In genomic region chr10:91907033-91907594, GRCh38 we compare ENCODE assay signal across 1 cellular context.
TF ChIP-seq lines count a peak whose summit lies in the region.

No MANE protein-coding gene starts in this region.

TF ChIP-seq in SK-N-SH treated with all-trans-retinoic acid at 6 μM for 48 hours, 23 proteins besides CTCF, POLR2A, EP300 and RAD21 (continued from another document):
- TF ChIP-seq, protein P1, sequence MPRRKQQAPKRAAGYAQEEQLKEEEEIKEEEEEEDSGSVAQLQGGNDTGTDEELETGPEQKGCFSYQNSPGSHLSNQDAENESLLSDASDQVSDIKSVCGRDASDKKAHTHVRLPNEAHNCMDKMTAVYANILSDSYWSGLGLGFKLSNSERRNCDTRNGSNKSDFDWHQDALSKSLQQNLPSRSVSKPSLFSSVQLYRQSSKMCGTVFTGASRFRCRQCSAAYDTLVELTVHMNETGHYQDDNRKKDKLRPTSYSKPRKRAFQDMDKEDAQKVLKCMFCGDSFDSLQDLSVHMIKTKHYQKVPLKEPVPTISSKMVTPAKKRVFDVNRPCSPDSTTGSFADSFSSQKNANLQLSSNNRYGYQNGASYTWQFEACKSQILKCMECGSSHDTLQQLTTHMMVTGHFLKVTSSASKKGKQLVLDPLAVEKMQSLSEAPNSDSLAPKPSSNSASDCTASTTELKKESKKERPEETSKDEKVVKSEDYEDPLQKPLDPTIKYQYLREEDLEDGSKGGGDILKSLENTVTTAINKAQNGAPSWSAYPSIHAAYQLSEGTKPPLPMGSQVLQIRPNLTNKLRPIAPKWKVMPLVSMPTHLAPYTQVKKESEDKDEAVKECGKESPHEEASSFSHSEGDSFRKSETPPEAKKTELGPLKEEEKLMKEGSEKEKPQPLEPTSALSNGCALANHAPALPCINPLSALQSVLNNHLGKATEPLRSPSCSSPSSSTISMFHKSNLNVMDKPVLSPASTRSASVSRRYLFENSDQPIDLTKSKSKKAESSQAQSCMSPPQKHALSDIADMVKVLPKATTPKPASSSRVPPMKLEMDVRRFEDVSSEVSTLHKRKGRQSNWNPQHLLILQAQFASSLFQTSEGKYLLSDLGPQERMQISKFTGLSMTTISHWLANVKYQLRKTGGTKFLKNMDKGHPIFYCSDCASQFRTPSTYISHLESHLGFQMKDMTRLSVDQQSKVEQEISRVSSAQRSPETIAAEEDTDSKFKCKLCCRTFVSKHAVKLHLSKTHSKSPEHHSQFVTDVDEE (CRISPR knock-in tag; IDR thresholded peaks at IDR 0.05), result no peak
- no peak for TF ChIP-seq ZFP30 (CRISPR knock-in tag; IDR thresholded peaks at IDR 0.05)
